In genomic region chr1:37846634-37847339, GRCh38 we compare ENCODE assay signal across 14 cellular contexts. TPM values are rescaled to one million over a fixed set of nuclear protein-coding genes. Genes with fewer than 3 reads are reported as not detected.
DNase-seq lines count a peak whose midpoint lies in the region; ATAC-seq and TF ChIP-seq lines count a peak whose summit lies in the region.
"Had no signal": no experiment of that assay in that cellular context is flagged by ENCODE, and none has a peak within 500 bp of the region (broad histone marks: within the 10 kb centered on the region; RNA-seq: fewer than 3 reads in every experiment).

No MANE protein-coding gene starts in this region.

- no peak overlapping the region for H2AFZ ChIP-seq in Loucy (ENCODE audit: low read length)

- no peaks in the 10 kb centered on the region for H3F3A ChIP-seq in Loucy (ENCODE audit: low read depth)

- peaks cover 36% of the 10 kb centered on the region for H3K4me1 Mint-ChIP-seq in activated naive CD8-positive, alpha-beta T cell treated with anti-CD3 and anti-CD28 coated beads for 36 hours

- H3K9me2 ChIP-seq in Loucy (replicated peaks; ENCODE audit: low read depth, low read length), result no peaks in the 10 kb centered on the region

- peak overlapping the region; percentile 38 for H3K9ac ChIP-seq in Loucy (ENCODE audit: low read depth, low read length, poor library complexity, severe bottlenecking)

- H3K4me1 ChIP-seq in Loucy (ENCODE audit: insufficient read depth, low read length, poor library complexity, severe bottlenecking), result peaks cover 18% of the 10 kb centered on the region
- peaks cover 100% of the 10 kb centered on the region in 2 experiments for H3K4me1 ChIP-seq in neutrophil (ENCODE audit: control insufficient read depth in 1 of 2, insufficient read depth in 1 of 2, low read depth in 1 of 2, low read length in 1 of 2)

- H3K4me2 ChIP-seq in Loucy (ENCODE audit: low read depth, low read length, poor library complexity, severe bottlenecking), result peak overlapping the region; percentile 54

- H3K36me3 Mint-ChIP-seq in activated naive CD8-positive, alpha-beta T cell treated with anti-CD3 and anti-CD28 coated beads for 36 hours, result peaks cover 6% of the 10 kb centered on the region

- H3K9me3 ChIP-seq in Loucy (ENCODE audit: insufficient read depth, low read depth, low read length) (no peaks in the 10 kb centered on the region), neutrophil (no peaks in the 10 kb centered on the region)
- H3K9me3 ChIP-seq: stomach had no signal

- H3K36me3 ChIP-seq in Loucy (ENCODE audit: insufficient read depth, low read length) (peaks cover 9% of the 10 kb centered on the region; the same call in 1 of the 2 replicates), neutrophil (no peaks in the 10 kb centered on the region)

- H3K27me3 ChIP-seq in Loucy (ENCODE audit: insufficient read depth, low read length, poor library complexity, severe bottlenecking) (no peaks in the 10 kb centered on the region), neutrophil (no peaks in the 10 kb centered on the region)
- H3K27me3 ChIP-seq: stomach had no signal

- H3K79me2 ChIP-seq in Loucy (ENCODE audit: insufficient read depth, low read length), result peaks cover 47% of the 10 kb centered on the region

- peak; percentile 45 for DNase-seq in SIG-M5 treated with dmso at 0.1 percent for 504 hours (lab: John Stamatoyannopoulos, UW; ENCODE audit: unreplicated experiment)
- no peak for DNase-seq in SIG-M5 (lab: John Stamatoyannopoulos, UW)
- DNase-seq in activated naive CD8-positive, alpha-beta T cell treated with anti-CD3 and anti-CD28 coated beads for 36 hours, result peak; percentile 23
- DNase-seq in stimulated activated CD4-positive, alpha-beta T cell treated with anti-CD3 and anti-CD28 coated beads, Interleukin-15, amount 100 ng/mL, for 24 hours, result no peak
- no peak for DNase-seq in stimulated activated CD4-positive, alpha-beta T cell treated with anti-CD3 and anti-CD28 coated beads, Interleukin-2, amount 100 ng/mL, for 24 hours
- DNase-seq: activated gamma-delta T cell, DMS79 treated with DMSO at 0.1 percent for 48 hours, foreskin fibroblast, NCI-H446, stomach had no signal

- H3K9me3 Mint-ChIP-seq in activated naive CD8-positive, alpha-beta T cell treated with anti-CD3 and anti-CD28 coated beads for 36 hours, result no peaks in the 10 kb centered on the region

- H3K27ac Mint-ChIP-seq in activated naive CD8-positive, alpha-beta T cell treated with anti-CD3 and anti-CD28 coated beads for 36 hours, result peak overlapping the region; percentile 73

- H3K4me3 Mint-ChIP-seq in activated naive CD8-positive, alpha-beta T cell treated with anti-CD3 and anti-CD28 coated beads for 36 hours, result peak overlapping the region; percentile 66

- peak overlapping the region; percentile 1 for H3K4me3 ChIP-seq in Loucy (ENCODE audit: low read length, poor library complexity, severe bottlenecking)
- peak overlapping the region; percentile 33 to 45 for H3K4me3 ChIP-seq in neutrophil (ENCODE audit: low read depth in 1 of 2, low read length in 1 of 2)
- H3K4me3 ChIP-seq: stomach had no signal

- no peaks in the 10 kb centered on the region for H4K20me1 ChIP-seq in Loucy (ENCODE audit: insufficient read depth, low read length, poor library complexity, severe bottlenecking)

- TF ChIP-seq CTCF in Loucy (conservative IDR thresholded peaks at IDR 0.05; ENCODE audit: low read length) (no peak), neutrophil (IDR thresholded peaks at IDR 0.05) (no peak)

- H3K27ac ChIP-seq in neutrophil, result peak overlapping the region; percentile 92
- H3K27ac ChIP-seq: 22Rv1 had no signal

- H3K27me3 Mint-ChIP-seq in activated naive CD8-positive, alpha-beta T cell treated with anti-CD3 and anti-CD28 coated beads for 36 hours, result no peaks in the 10 kb centered on the region

- ATAC-seq in GM21360 (IDR thresholded peaks at IDR 0.05; ENCODE audit: unreplicated experiment), result no peak

RNA-seq across cellular contexts. Expression of gene MTF1, which starts 12.6 kb away (rescaled TPM):
- 10 to 100 TPM; 31.2 to 31.4 TPM for total RNA-seq in activated naive CD8-positive, alpha-beta T cell treated with anti-CD3 and anti-CD28 coated beads for 36 hours

RNA-seq across cellular contexts. Expression of gene YRDC, which starts 38.8 kb away (rescaled TPM):
- 10 to 100 TPM; 58.3 to 62.0 TPM for total RNA-seq in activated naive CD8-positive, alpha-beta T cell treated with anti-CD3 and anti-CD28 coated beads for 36 hours

RNA-seq across cellular contexts. Expression of gene C1orf122, which starts 39.2 kb away (rescaled TPM):
- total RNA-seq in activated naive CD8-positive, alpha-beta T cell treated with anti-CD3 and anti-CD28 coated beads for 36 hours, result 10 to 100 TPM; 26.1 to 27.7 TPM

RNA-seq across cellular contexts. Expression of gene MANEAL, which starts 53.1 kb away (rescaled TPM):
- total RNA-seq in activated naive CD8-positive, alpha-beta T cell treated with anti-CD3 and anti-CD28 coated beads for 36 hours, result 1 to 10 TPM; 1.5 TPM

Comparison
In these comparisons a context has a peak if more than half of its experiments do, and no peak if none do; other contexts are left out.
1. DNase-seq: peak in SIG-M5 treated with dmso at 0.1 percent for 504 hours (single experiment) and activated naive CD8-positive, alpha-beta T cell treated with anti-CD3 and anti-CD28 coated beads for 36 hours (single experiment); none in SIG-M5 (single experiment), stimulated activated CD4-positive, alpha-beta T cell treated with anti-CD3 and anti-CD28 coated beads, Interleukin-15, amount 100 ng/mL, for 24 hours (single experiment) and stimulated activated CD4-positive, alpha-beta T cell treated with anti-CD3 and anti-CD28 coated beads, Interleukin-2, amount 100 ng/mL, for 24 hours (0 of 2).